ENCODE assay signal across 8 cellular contexts in genomic region chr15:63093486-63094205, GRCh38. TPM values are rescaled to one million over a fixed set of nuclear protein-coding genes. Genes with fewer than 3 reads are reported as not detected.
DNase-seq lines count a peak whose midpoint lies in the region; ATAC-seq and TF ChIP-seq lines count a peak whose summit lies in the region.

No MANE protein-coding gene starts in this region.

- TF ChIP-seq CTCF in endothelial cell (IDR thresholded peaks at IDR 0.05; ENCODE audit: unreplicated experiment) = peak; percentile 52

- H3K27ac Mint-ChIP-seq in endothelial cell (ENCODE audit: unreplicated experiment) = no peak overlapping the region

- no peaks in the 10 kb centered on the region for H3K9me3 Mint-ChIP-seq in endothelial cell (ENCODE audit: unreplicated experiment)

- peaks cover 13% of the 10 kb centered on the region for H3K9me3 ChIP-seq in NT2/D1 (ENCODE audit: insufficient read depth, low read length)

- no peaks in the 10 kb centered on the region for H3K36me3 ChIP-seq in NT2/D1 (ENCODE audit: insufficient read depth, insufficient read length, low read length)

- H3K4me3 ChIP-seq in NT2/D1 (ENCODE audit: insufficient read length, low read depth) = no peak overlapping the region

- H3K4me1 Mint-ChIP-seq in endothelial cell (ENCODE audit: unreplicated experiment) = peaks cover 11% of the 10 kb centered on the region

- DNase-seq in DMS53 (lab: John Stamatoyannopoulos, UW) (peak; percentile 82), HS-27A (ENCODE audit: low read depth) (peak; percentile 74), NT2/D1 (ENCODE audit: low read depth, low spot score) (peak; percentile 78), endothelial cell (ENCODE audit: low spot score) (peak; percentile 78), mucosa of gallbladder (ENCODE audit: low spot score) (peak; percentile 86)
- DNase-seq in activated CD8-positive, alpha-beta memory T cell treated with anti-CD3 and anti-CD28 coated beads for 4 hours (ENCODE audit: low read depth in 2 of 2) = peak; percentile 33 to 34
- DNase-seq in stimulated activated CD8-positive, alpha-beta memory T cell treated with anti-CD3 and anti-CD28 coated beads, Interleukin-7, amount 100 ng/mL, for 1 hour (ENCODE audit: low read depth in 2 of 2) = peak; percentile 30 to 59

- no peak for ATAC-seq in HG02852 (IDR thresholded peaks at IDR 0.05; ENCODE audit: unreplicated experiment)

- H3K4me1 ChIP-seq in NT2/D1 (ENCODE audit: insufficient read depth, insufficient read length) = peaks cover 5% of the 10 kb centered on the region

- peaks cover 2% of the 10 kb centered on the region for H3K27me3 Mint-ChIP-seq in endothelial cell (ENCODE audit: unreplicated experiment)

- H3K4me3 Mint-ChIP-seq in endothelial cell (ENCODE audit: unreplicated experiment) = no peak overlapping the region

- no peaks in the 10 kb centered on the region for H3K36me3 Mint-ChIP-seq in endothelial cell (ENCODE audit: low read depth, unreplicated experiment)

- H3K9ac ChIP-seq in NT2/D1 (ENCODE audit: insufficient read length, low read depth) = no peak overlapping the region

- H3K27me3 ChIP-seq in NT2/D1 (ENCODE audit: insufficient read depth, insufficient read length) = no peaks in the 10 kb centered on the region

RNA-seq across cellular contexts. Expression of gene LACTB, which starts 28.0 kb away (rescaled TPM):
- 10.1 TPM for total RNA-seq in endothelial cell (ENCODE audit: unreplicated experiment)
- total RNA-seq in mucosa of gallbladder = 20.7 TPM

RNA-seq across cellular contexts. Expression of gene TPM1, which starts 51.1 kb away (rescaled TPM):
- total RNA-seq in endothelial cell (ENCODE audit: unreplicated experiment) (106 TPM), mucosa of gallbladder (1,361 TPM)

Comparison
In these comparisons a context has a peak if more than half of its experiments do, and no peak if none do; other contexts are left out.
1. DNase-seq: peak in every context shown above with its lines; median percentile 86 in mucosa of gallbladder; 82 in DMS53; 78 in NT2/D1; 78 in endothelial cell; 74 in HS-27A; 44 in stimulated activated CD8-positive, alpha-beta memory T cell treated with anti-CD3 and anti-CD28 coated beads, Interleukin-7, amount 100 ng/mL, for 1 hour; 34 in activated CD8-positive, alpha-beta memory T cell treated with anti-CD3 and anti-CD28 coated beads for 4 hours.
2. RNA of gene TPM1, which starts 51.1 kb away (total RNA-seq): 1,361 TPM in mucosa of gallbladder (single experiment); 106 TPM in endothelial cell (single experiment); every median in the first group is over 10 times any median in the second.